ENCODE assay signal across 8 cellular contexts in the genomic region with DNA sequence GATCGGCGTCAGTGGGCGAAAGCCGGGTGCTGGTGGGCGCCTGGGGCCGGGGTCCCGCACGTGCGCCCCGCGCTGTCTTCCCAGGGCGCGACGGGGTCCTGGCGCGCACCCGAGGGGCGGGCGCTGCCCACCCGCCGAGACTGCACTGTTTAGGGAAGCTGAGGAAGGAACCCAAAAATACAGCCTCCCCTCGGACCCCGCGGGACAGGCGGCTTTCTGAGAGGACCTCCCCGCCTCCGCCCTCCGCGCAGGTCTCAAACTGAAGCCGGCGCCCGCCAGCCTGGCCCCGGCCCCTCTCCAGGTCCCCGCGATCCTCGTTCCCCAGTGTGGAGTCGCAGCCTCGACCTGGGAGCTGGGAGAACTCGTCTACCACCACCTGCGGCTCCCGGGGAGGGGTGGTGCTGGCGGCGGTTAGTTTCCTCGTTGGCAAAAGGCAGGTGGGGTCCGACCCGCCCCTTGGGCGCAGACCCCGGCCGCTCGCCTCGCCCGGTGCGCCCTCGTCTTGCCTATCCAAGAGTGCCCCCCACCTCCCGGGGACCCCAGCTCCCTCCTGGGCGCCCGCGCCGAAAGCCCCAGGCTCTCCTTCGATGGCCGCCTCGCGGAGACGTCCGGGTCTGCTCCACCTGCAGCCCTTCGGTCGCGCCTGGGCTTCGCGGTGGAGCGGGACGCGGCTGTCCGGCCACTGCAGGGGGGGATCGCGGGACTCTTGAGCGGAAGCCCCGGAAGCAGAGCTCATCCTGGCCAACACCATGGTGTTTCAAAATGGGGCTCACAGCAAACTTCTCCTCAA. TPM values are rescaled to one million over a fixed set of nuclear protein-coding genes. Genes with fewer than 3 reads are reported as not detected.
A peak's percentile ranks its signal among the peaks of the same experiment; 100 is the strongest.
DNase-seq lines count a peak whose midpoint lies in the region; ATAC-seq, FAIRE-seq and TF ChIP-seq lines count a peak whose summit lies in the region.

No MANE protein-coding gene starts in this region.

- H3K79me2 ChIP-seq in keratinocyte (ENCODE audit: control insufficient read depth, insufficient read depth, low read length), result peaks cover 61% of the 10 kb centered on the region
- H3K79me2 ChIP-seq in Karpas-422 (ENCODE audit: low read length), result no peaks in the 10 kb centered on the region

- H3K9ac ChIP-seq in keratinocyte (ENCODE audit: control insufficient read depth, extremely low read depth, insufficient read depth, low read length) (peak overlapping the region; percentile 97), Karpas-422 (ENCODE audit: low read length) (no peak overlapping the region)

- TF ChIP-seq POLR2A in testis (IDR thresholded peaks at IDR 0.05), result no peak

- H3K9me3 ChIP-seq in keratinocyte (ENCODE audit: control insufficient read depth, low read depth, low read length) (no peaks in the 10 kb centered on the region), testis (no peaks in the 10 kb centered on the region), Karpas-422 (ENCODE audit: low read length) (no peaks in the 10 kb centered on the region)

- H3K4me2 ChIP-seq in keratinocyte (ENCODE audit: control insufficient read depth, extremely low read depth, insufficient read depth, low read depth, low read length), result peak overlapping the region; percentile 93
- H3K4me2 ChIP-seq in Karpas-422 (ENCODE audit: low read depth, low read length, poor library complexity, severe bottlenecking), result no peak overlapping the region

- no peak for FAIRE-seq in keratinocyte (lab: Jason Lieb, UNC)

- dilution Hi-C loops in keratinocyte (cut with MboI; ENCODE audit: extremely low pct_ligation_motif_present, low sequenced_read_pairs), result no loop called here

- DNase-seq in HFF-Myc (ENCODE audit: extremely low read depth, low read depth) (no peak), astrocyte of the hippocampus (ENCODE audit: low read depth, low spot score) (peak; percentile 59), keratinocyte (ENCODE audit: low read depth, low spot score) (no peak), testis (no peak), Karpas-422 (no peak), NCI-H345 (lab: John Stamatoyannopoulos, UW) (no peak), NCI-H1694 (lab: John Stamatoyannopoulos, UW) (no peak)

- H3K36me3 ChIP-seq in keratinocyte (ENCODE audit: control insufficient read depth in 2 of 2, extremely low read depth in 1 of 2, insufficient read depth in 2 of 2, low read length in 2 of 2), result peaks cover 4 to 41% of the 10 kb centered on the region in 2 experiments
- no peaks in the 10 kb centered on the region for H3K36me3 ChIP-seq in testis (ENCODE audit: low read depth, missing control alignments)
- no peaks in the 10 kb centered on the region for H3K36me3 ChIP-seq in Karpas-422 (ENCODE audit: insufficient read depth, low read length)

- intact Hi-C loops in testis (cut with DNase I; ENCODE audit: low total_unique reads), result no loop called here

- H3K4me3 ChIP-seq in HFF-Myc (replicated peaks; ENCODE audit: low read depth, low read length) (peak overlapping the region; percentile 75), keratinocyte (ENCODE audit: control insufficient read depth in 2 of 3, extremely low read depth in 1 of 3, insufficient read depth in 2 of 3, low read depth in 1 of 3, low read length in 3 of 3) (peak overlapping the region; percentile 91 to 100 (median 98)), testis (peak overlapping the region; percentile 86 to 88), Karpas-422 (ENCODE audit: low read length) (no peak overlapping the region)

- H3K27me3 ChIP-seq in keratinocyte (ENCODE audit: control insufficient read depth, extremely low read depth, insufficient read depth, low read length), result no peaks in the 10 kb centered on the region
- H3K27me3 ChIP-seq in testis, result no peaks in the 10 kb centered on the region
- H3K27me3 ChIP-seq in Karpas-422 (ENCODE audit: low read length), result no peaks in the 10 kb centered on the region

- H4K20me1 ChIP-seq in keratinocyte (ENCODE audit: control insufficient read depth, extremely low read depth, insufficient read depth, low read length) (peaks cover 12% of the 10 kb centered on the region), Karpas-422 (ENCODE audit: insufficient read depth, low read depth, low read length) (no peaks in the 10 kb centered on the region)

- H3K4me1 ChIP-seq in keratinocyte (ENCODE audit: control insufficient read depth, extremely low read depth, insufficient read depth, low read length) (peaks cover 45% of the 10 kb centered on the region), testis (peaks cover 18% of the 10 kb centered on the region), Karpas-422 (ENCODE audit: low read length) (no peaks in the 10 kb centered on the region)

- ATAC-seq in GM19023 (IDR thresholded peaks at IDR 0.05; ENCODE audit: unreplicated experiment), result no peak

- H3K27ac ChIP-seq in keratinocyte (ENCODE audit: control insufficient read depth, insufficient read depth, low read length) (peak overlapping the region; percentile 98), testis (peak overlapping the region; percentile 92 to 95), Karpas-422 (ENCODE audit: low read length) (no peak overlapping the region)

- 2% methylated on average over 78 of the region's 78 CpGs; no CpG with 5 or more reads in 1 of the 2 donors for WGBS in testis, 2 donors

- no peaks in the 10 kb centered on the region for H3K9me2 ChIP-seq in Karpas-422 (replicated peaks; ENCODE audit: insufficient read depth, low read length)

- peaks cover 3% of the 10 kb centered on the region for H3K9me1 ChIP-seq in keratinocyte (ENCODE audit: control insufficient read depth, extremely low read depth, insufficient read depth, low read length)

- TF ChIP-seq CTCF in HFF-Myc (IDR thresholded peaks at IDR 0.05; ENCODE audit: low read depth, low read length, missing control alignments) (no peak), keratinocyte (optimal IDR thresholded peaks at IDR 0.05 in 1 of 3, IDR thresholded peaks at IDR 0.05 in 1 of 3, conservative IDR thresholded peaks at IDR 0.05 in 1 of 3; ENCODE audit: extremely low read depth in 1 of 3, insufficient read depth in 2 of 3, low read length in 3 of 3) (no peak), testis (IDR thresholded peaks at IDR 0.05) (no peak)

- H2AFZ ChIP-seq in keratinocyte (ENCODE audit: control insufficient read depth, low read length), result no peak overlapping the region
- no peak overlapping the region for H2AFZ ChIP-seq in Karpas-422 (ENCODE audit: low read length)

RNA-seq across cellular contexts. Expression of a gene that starts 1.1 kb away (rescaled TPM):
- 109 to 159 TPM (median 120 TPM) in 3 replicates for polyA plus RNA-seq in keratinocyte
- 54.6 TPM for polyA plus RNA-seq in keratinocyte (2011; ENCODE audit: low read depth)
- polyA plus RNA-seq in keratinocyte (2011; cell fraction: cytosol; rRNA removed), result 58.5 and 79.5 TPM in 2 replicates
- polyA plus RNA-seq in keratinocyte (2011; cell fraction: nucleus; rRNA removed), result 351 and 352 TPM in 2 replicates
- 75.7 and 124 TPM in 2 replicates for polyA plus RNA-seq in keratinocyte (2012; ENCODE audit: low replicate concordance)
- polyA minus RNA-seq in keratinocyte, result 306 to 451 TPM (median 333 TPM) in 3 replicates
- 216 TPM for polyA minus RNA-seq in keratinocyte (2011; cell fraction: cytosol; rRNA and poly(A)+ RNA removed)
- 624 and 980 TPM in 2 replicates for polyA minus RNA-seq in keratinocyte (2011; cell fraction: nucleus; rRNA and poly(A)+ RNA removed)
- total RNA-seq in testis, result 10 to 100 TPM; 18.2 to 45.0 TPM
- 11.0 TPM for polyA plus RNA-seq in testis (ENCODE audit: insufficient read depth, low read depth, low replicate concordance)
- total RNA-seq in Karpas-422 (2014; rRNA removed; shearing (Covaris generic); ENCODE audit: low replicate concordance), result not detected in 2 replicates

Comparison
In these comparisons a context has a peak if more than half of its experiments do, and no peak if none do; other contexts are left out.
1. RNA of a gene that starts 1.1 kb away (total RNA-seq): 18.2 to 45.0 TPM in testis; not detected in Karpas-422; every median in the first group is over 10 times any median in the second.